In the genomic region with DNA sequence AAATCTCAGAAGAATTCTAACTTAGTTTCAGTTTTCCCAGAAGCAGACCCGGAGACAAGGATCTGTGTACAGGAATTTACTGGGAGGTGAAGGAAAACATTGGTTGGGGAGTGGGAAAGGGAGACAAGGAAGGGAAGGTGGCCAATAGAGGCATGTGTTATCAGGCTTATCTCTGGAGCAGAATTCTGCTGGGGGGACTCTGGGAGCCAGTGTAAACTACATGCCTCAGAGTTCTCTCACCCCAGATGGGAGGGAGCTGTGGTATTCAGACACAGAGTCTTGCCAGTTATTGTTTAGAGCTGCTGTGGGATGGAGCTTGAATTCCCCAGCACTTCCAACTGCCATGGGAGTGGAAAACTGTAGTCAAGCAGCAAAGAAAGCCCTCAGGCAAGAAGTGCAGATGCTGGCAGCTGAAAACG, we compare ENCODE assay signal across 11 cellular contexts. TPM values are rescaled to one million over a fixed set of nuclear protein-coding genes. Genes with fewer than 3 reads are reported as not detected.
DNase-seq lines count a peak whose midpoint lies in the region; TF ChIP-seq lines count a peak whose summit lies in the region.
"Had no signal": no experiment of that assay in that cellular context is flagged by ENCODE, and none has a peak within 500 bp of the region (broad histone marks: within the 10 kb centered on the region; RNA-seq: fewer than 3 reads in every experiment).

No MANE protein-coding gene starts in this region.

- H3K4me3 ChIP-seq in right atrium auricular region = peak overlapping the region in 1 of 2 donors; percentile 10
- peak overlapping the region; percentile 6 for H3K4me3 ChIP-seq in skeletal muscle cell (ENCODE audit: low read depth, low read length)
- H3K4me3 ChIP-seq in HAP-1 = no peak overlapping the region
- H3K4me3 ChIP-seq in neural progenitor cell = no peak overlapping the region

- H3K27ac ChIP-seq in right atrium auricular region = peak overlapping the region; percentile 59 to 61
- no peak overlapping the region for H3K27ac ChIP-seq in neural progenitor cell

- no peaks in the 10 kb centered on the region for H3K27me3 ChIP-seq in right atrium auricular region
- no peaks in the 10 kb centered on the region for H3K27me3 ChIP-seq in HAP-1 (ENCODE audit: low read depth)
- no peaks in the 10 kb centered on the region for H3K27me3 ChIP-seq in neural progenitor cell

- H3K27me3 Mint-ChIP-seq in neural progenitor cell (ENCODE audit: insufficient read depth, low read depth) = no peaks in the 10 kb centered on the region

- no peaks in the 10 kb centered on the region for H3K9me3 Mint-ChIP-seq in neural progenitor cell
- H3K9me3 Mint-ChIP-seq: natural killer cell had no signal

- no peaks in the 10 kb centered on the region for H4K20me1 ChIP-seq in neural progenitor cell (ENCODE audit: low read depth)

- no peak overlapping the region for H2AFZ ChIP-seq in neural progenitor cell (replicated peaks)

- H3K79me2 ChIP-seq in neural progenitor cell (ENCODE audit: low read depth) = no peaks in the 10 kb centered on the region

- DNase-seq in GM04503 (ENCODE audit: low read depth) (peak; percentile 73), astrocyte of the hippocampus (ENCODE audit: low read depth, low spot score) (peak; percentile 95), right atrium auricular region (ENCODE audit: low spot score) (peak; percentile 69), skeletal muscle cell (ENCODE audit: low read depth) (peak; percentile 40), HAP-1 (ENCODE audit: low spot score in 2 of 2) (no peak), NCI-H2171 (lab: John Stamatoyannopoulos, UW) (no peak), neural progenitor cell (ENCODE audit: low spot score) (no peak), HuH-7 (ENCODE audit: low spot score) (no peak)
- DNase-seq: effector CD4-positive, alpha-beta T cell; natural killer cell had no signal

- H3K36me3 ChIP-seq in right atrium auricular region (peaks cover 3% of the 10 kb centered on the region), HAP-1 (replicated peaks) (no peaks in the 10 kb centered on the region), neural progenitor cell (no peaks in the 10 kb centered on the region)

- H3K9me3 ChIP-seq in right atrium auricular region = no peaks in the 10 kb centered on the region
- no peaks in the 10 kb centered on the region for H3K9me3 ChIP-seq in HAP-1
- H3K9me3 ChIP-seq in neural progenitor cell (ENCODE audit: low read depth) = no peaks in the 10 kb centered on the region

- no peak overlapping the region for H3K27ac Mint-ChIP-seq in neural progenitor cell
- H3K27ac Mint-ChIP-seq: natural killer cell had no signal

- in situ Hi-C loops in HAP-1 (cut with MboI; ENCODE audit: low sequenced_read_pairs) = no loop called here

- H3K4me2 ChIP-seq in neural progenitor cell = no peak overlapping the region

- peaks cover 4% of the 10 kb centered on the region for H3K36me3 Mint-ChIP-seq in neural progenitor cell
- H3K36me3 Mint-ChIP-seq: natural killer cell had no signal

- TF ChIP-seq CTCF in right atrium auricular region (IDR thresholded peaks at IDR 0.05) = no peak
- no peak for TF ChIP-seq CTCF in neural progenitor cell (IDR thresholded peaks at IDR 0.05)

- H3K4me1 Mint-ChIP-seq in neural progenitor cell = peaks cover 6% of the 10 kb centered on the region
- H3K4me1 Mint-ChIP-seq: natural killer cell had no signal

- H3K4me1 ChIP-seq in right atrium auricular region = peaks cover 0 to 10% of the 10 kb centered on the region in 2 donors
- H3K4me1 ChIP-seq in HAP-1 = no peaks in the 10 kb centered on the region
- no peaks in the 10 kb centered on the region for H3K4me1 ChIP-seq in neural progenitor cell

- H3F3A ChIP-seq in neural progenitor cell (ENCODE audit: low read depth) = no peaks in the 10 kb centered on the region

- H3K9ac ChIP-seq in neural progenitor cell = no peak overlapping the region

- no peak overlapping the region for H3K4me3 Mint-ChIP-seq in neural progenitor cell
- H3K4me3 Mint-ChIP-seq: natural killer cell had no signal

RNA-seq across cellular contexts. Expression of a gene that starts 19.0 kb away (rescaled TPM):
- total RNA-seq in right atrium auricular region (10 to 100 TPM; 48.1 to 51.2 TPM), neural progenitor cell (ENCODE audit: low replicate concordance) (36.6 and 120 TPM in 2 replicates)

RNA-seq across cellular contexts. Expression of a gene that starts 36.2 kb away (rescaled TPM):
- total RNA-seq in right atrium auricular region (not detected), neural progenitor cell (ENCODE audit: low replicate concordance) (not detected in 2 replicates)
- total RNA-seq: activated CD8-positive, alpha-beta memory T cell treated with anti-CD3 and anti-CD28 coated beads for 36 hours; natural killer cell had no signal

RNA-seq across cellular contexts. Expression of a gene that starts 49.5 kb away (rescaled TPM):
- total RNA-seq in right atrium auricular region = over 10,000 TPM; 12,280 to 13,654 TPM
- 0.31 TPM in 1 of 2 replicates, not detected in the other for total RNA-seq in neural progenitor cell (ENCODE audit: low replicate concordance)
- total RNA-seq: activated CD8-positive, alpha-beta memory T cell treated with anti-CD3 and anti-CD28 coated beads for 36 hours; natural killer cell had no signal

RNA-seq across cellular contexts. Expression of a gene that starts 59.5 kb away (rescaled TPM):
- total RNA-seq in right atrium auricular region (under 1 TPM in 1 of 2 donors, not detected in 1; 0.74 TPM), neural progenitor cell (ENCODE audit: low replicate concordance) (0.60 and 4.2 TPM in 2 replicates)

Comparison
In these comparisons a context has a peak if more than half of its experiments do, and no peak if none do; other contexts are left out.
1. DNase-seq: peak in GM04503 (single experiment), astrocyte of the hippocampus (single experiment), right atrium auricular region (single experiment) and skeletal muscle cell (single experiment); none in HAP-1 (0 of 2), NCI-H2171 (single experiment), neural progenitor cell (single experiment) and HuH-7 (single experiment).
2. RNA of a gene that starts 49.5 kb away (total RNA-seq): 12,280 to 13,654 TPM in right atrium auricular region; 0.31 TPM in neural progenitor cell; every median in the first group is over 1,000 times any median in the second.